Comparison of ENCODE assay signal across 35 cellular contexts in genomic region chr3:25284249-25284648, GRCh38.
"Had no signal": no experiment of that assay in that cellular context is flagged by ENCODE, and none has a peak within 500 bp of the region (broad histone marks: within the 10 kb centered on the region; RNA-seq: fewer than 3 reads in every experiment).

No MANE protein-coding gene starts in this region.

- H3K9me3 Mint-ChIP-seq: activated B cell treated with CpG ODN at 0.5 μM for 24 hours; activated CD4-positive, alpha-beta memory T cell treated with anti-CD3 and anti-CD28 coated beads for 36 hours; activated CD4-positive, alpha-beta T cell treated with anti-CD3 and anti-CD28 coated beads, Interleukin-2, amount 10 ng/mL, durations not matched to agents 24 days and 14 days; T-helper 1 cell treated with Interleukin-12 subunit alpha and Interleukin-12 subunit beta and Interleukin-4 antibody, amounts not matched to agents 30 μg/mL and 1 μg/mL, for 36 hours; T-helper 2 cell treated with Interferon-gamma antibody and Interleukin-4, amounts not matched to agents 5 μg/mL and 100 μg/mL, for 36 hours had no signal

- H3K36me3 ChIP-seq: adrenal gland, brain microvascular endothelial cell, breast epithelium had no signal

- H3K4me3 Mint-ChIP-seq: activated B cell treated with CpG ODN at 0.5 μM for 24 hours; activated CD4-positive, alpha-beta memory T cell treated with anti-CD3 and anti-CD28 coated beads for 36 hours; activated CD4-positive, alpha-beta T cell treated with anti-CD3 and anti-CD28 coated beads, Interleukin-2, amount 10 ng/mL, durations not matched to agents 24 days and 14 days; activated CD8-positive, alpha-beta T cell treated with anti-CD3 and anti-CD28 coated beads for 36 hours; activated naive CD4-positive, alpha-beta T cell treated with anti-CD3 and anti-CD28 coated beads for 36 hours; activated naive CD8-positive, alpha-beta T cell treated with anti-CD3 and anti-CD28 coated beads for 36 hours; activated T-cell treated with anti-CD3 and anti-CD28 coated beads, Interleukin-2, amount 50 U/mL, for 4 hours; activated T-cell treated with anti-CD3 and anti-CD28 coated beads, Interleukin-2, amount 50 U/mL, for 72 hours; activated T-helper 1 cell treated with anti-CD3 and anti-CD28 coated beads, Interleukin-12 subunit alpha, Interleukin-12 subunit beta, Interleukin-2, Interleukin-4 antibody, amounts not matched to agents 30 ng/mL and 10 ng/mL and 1 ng/mL, durations not matched to agents 14 hours and 24 hours and 36 hours; activated T-helper 17 cell treated with anti-CD3 and anti-CD28 coated beads, Interleukin-2, amount 50 U/mL, for 72 hours; T-helper 1 cell treated with Interleukin-12 subunit alpha and Interleukin-12 subunit beta and Interleukin-4 antibody, amounts not matched to agents 30 μg/mL and 1 μg/mL, for 36 hours; T-helper 2 cell treated with Interferon-gamma antibody and Interleukin-4, amounts not matched to agents 5 μg/mL and 100 μg/mL, for 36 hours had no signal

- H3K9me3 ChIP-seq: adrenal gland, body of pancreas, breast epithelium had no signal

- H3K27ac Mint-ChIP-seq: activated B cell treated with CpG ODN at 0.5 μM for 24 hours; activated CD4-positive, alpha-beta memory T cell treated with anti-CD3 and anti-CD28 coated beads for 36 hours; activated CD4-positive, alpha-beta T cell treated with anti-CD3 and anti-CD28 coated beads, Interleukin-2, amount 10 ng/mL, durations not matched to agents 24 days and 14 days; activated CD8-positive, alpha-beta T cell treated with anti-CD3 and anti-CD28 coated beads for 36 hours; activated naive CD4-positive, alpha-beta T cell treated with anti-CD3 and anti-CD28 coated beads for 36 hours; activated naive CD4-positive, alpha-beta T cell treated with anti-CD3 and anti-CD28 coated beads, Interleukin-2, amount 50 U/mL, for 72 hours; activated naive CD8-positive, alpha-beta T cell treated with anti-CD3 and anti-CD28 coated beads for 36 hours; activated T-cell treated with anti-CD3 and anti-CD28 coated beads, Interleukin-2, amount 50 U/mL, for 72 hours; activated T-helper 1 cell treated with anti-CD3 and anti-CD28 coated beads, Interleukin-12 subunit alpha, Interleukin-12 subunit beta, Interleukin-2, Interleukin-4 antibody, amounts not matched to agents 30 ng/mL and 10 ng/mL and 1 ng/mL, durations not matched to agents 14 hours and 24 hours and 36 hours; activated T-helper 17 cell treated with anti-CD3 and anti-CD28 coated beads, Interleukin-2, amount 50 U/mL, for 72 hours; T-helper 1 cell treated with Interleukin-12 subunit alpha and Interleukin-12 subunit beta and Interleukin-4 antibody, amounts not matched to agents 30 μg/mL and 1 μg/mL, for 36 hours; T-helper 2 cell treated with Interferon-gamma antibody and Interleukin-4, amounts not matched to agents 5 μg/mL and 100 μg/mL, for 36 hours had no signal

- H3K4me3 ChIP-seq: adrenal gland, body of pancreas, breast epithelium had no signal

- H3K27ac ChIP-seq: adrenal gland, body of pancreas, brain microvascular endothelial cell, breast epithelium, VCaP had no signal

- DNase-seq: activated B cell treated with CpG ODN at 0.5 μM for 24 hours; activated CD4-positive, alpha-beta memory T cell treated with anti-CD3 and anti-CD28 coated beads for 36 hours; activated CD4-positive, alpha-beta T cell treated with anti-CD3 and anti-CD28 coated beads for 4 hours; activated CD4-positive, alpha-beta T cell treated with anti-CD3 and anti-CD28 coated beads, Interleukin-2, amount 10 ng/mL, durations not matched to agents 24 days and 14 days; activated CD4-positive, alpha-beta T cell treated with anti-CD3 and anti-CD28 coated beads, Interleukin-2, amount 50 U/mL, for 1 hour; activated CD4-positive, alpha-beta T cell treated with anti-CD3 and anti-CD28 coated beads, Interleukin-2, amount 50 U/mL, for 4 hours; activated CD4-positive, CD25-positive, alpha-beta regulatory T cell treated with anti-CD3 and anti-CD28 coated beads, Interleukin-2, amount 50 U/mL, for 72 hours; activated CD8-positive, alpha-beta memory T cell treated with anti-CD3 and anti-CD28 coated beads, Interleukin-2, amount 50 U/mL, for 4 hours; activated CD8-positive, alpha-beta T cell treated with anti-CD3 and anti-CD28 coated beads for 36 hours; activated effector memory CD4-positive, alpha-beta T cell treated with anti-CD3 and anti-CD28 coated beads, Interleukin-2, amount 50 U/mL, for 16 hours; activated gamma-delta T cell treated with Interleukin-2 at 50 U/mL for 16 hours; activated naive CD4-positive, alpha-beta T cell; activated naive CD4-positive, alpha-beta T cell treated with anti-CD3 and anti-CD28 coated beads for 36 hours; activated naive CD4-positive, alpha-beta T cell treated with anti-CD3 and anti-CD28 coated beads, Interleukin-2, amount 50 U/mL, for 16 hours; activated naive CD8-positive, alpha-beta T cell treated with anti-CD3 and anti-CD28 coated beads for 36 hours; activated T-cell treated with anti-CD3 and anti-CD28 coated beads for 4 hours; activated T-cell treated with anti-CD3 and anti-CD28 coated beads, Interleukin-2, amount 50 U/mL, for 1 hour; activated T-cell treated with anti-CD3 and anti-CD28 coated beads, Interleukin-2, amount 50 U/mL, for 4 hours; activated T-cell treated with anti-CD3 and anti-CD28 coated beads, Interleukin-2, amount 50 U/mL, for 72 hours; adrenal gland; amniotic stem cell; aorta; body of pancreas; brain microvascular endothelial cell; central memory CD4-positive, alpha-beta T cell; T-helper 1 cell; T-helper 2 cell; T-helper 9 cell had no signal

- H3K4me1 Mint-ChIP-seq: activated B cell treated with CpG ODN at 0.5 μM for 24 hours; activated CD4-positive, alpha-beta T cell treated with anti-CD3 and anti-CD28 coated beads, Interleukin-2, amount 10 ng/mL, durations not matched to agents 24 days and 14 days; activated naive CD8-positive, alpha-beta T cell treated with anti-CD3 and anti-CD28 coated beads for 36 hours; activated T-helper 17 cell treated with anti-CD3 and anti-CD28 coated beads, Interleukin-2, amount 50 U/mL, for 72 hours had no signal

- H3K27me3 ChIP-seq: adrenal gland, body of pancreas, brain microvascular endothelial cell, breast epithelium had no signal

- H3K4me1 ChIP-seq: adrenal gland, body of pancreas, breast epithelium had no signal

- H3K27me3 Mint-ChIP-seq: activated B cell treated with CpG ODN at 0.5 μM for 24 hours; activated CD4-positive, alpha-beta memory T cell treated with anti-CD3 and anti-CD28 coated beads for 36 hours; activated CD4-positive, alpha-beta T cell treated with anti-CD3 and anti-CD28 coated beads, Interleukin-2, amount 10 ng/mL, durations not matched to agents 24 days and 14 days; activated CD8-positive, alpha-beta T cell treated with anti-CD3 and anti-CD28 coated beads for 36 hours; activated naive CD8-positive, alpha-beta T cell treated with anti-CD3 and anti-CD28 coated beads for 36 hours; activated T-helper 17 cell treated with anti-CD3 and anti-CD28 coated beads, Interleukin-2, amount 50 U/mL, for 72 hours had no signal

- H3K36me3 Mint-ChIP-seq: activated CD4-positive, alpha-beta memory T cell treated with anti-CD3 and anti-CD28 coated beads for 36 hours; activated naive CD4-positive, alpha-beta T cell treated with anti-CD3 and anti-CD28 coated beads, Interleukin-2, amount 50 U/mL, for 72 hours; activated naive CD8-positive, alpha-beta T cell treated with anti-CD3 and anti-CD28 coated beads for 36 hours had no signal
